Comparison of ENCODE assay signal across 7 cellular contexts in the genomic region with DNA sequence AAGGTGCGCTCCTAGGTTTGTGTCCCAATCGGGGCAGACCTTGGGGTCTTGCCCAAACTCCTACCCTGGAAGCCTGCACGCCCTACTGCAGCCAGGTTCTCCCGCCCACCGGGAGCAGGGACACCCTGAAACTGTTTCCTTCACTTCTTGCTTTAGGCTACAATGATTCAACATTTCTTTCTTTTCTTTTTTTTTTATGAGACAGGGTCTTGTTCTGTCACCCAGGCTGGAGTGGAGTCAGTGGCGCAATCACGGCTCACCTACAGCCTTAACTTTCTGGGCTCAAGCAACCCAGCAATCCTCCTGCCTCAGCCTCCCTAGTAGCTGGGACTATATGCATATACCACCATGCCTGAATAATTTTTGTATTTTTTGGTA.
DNase-seq lines count a peak whose midpoint lies in the region; ATAC-seq and TF ChIP-seq lines count a peak whose summit lies in the region.

No MANE protein-coding gene starts in this region.

- DNase-seq in HCT116 (ENCODE audit: low read depth, low spot score), result no peak
- DNase-seq in T-cell, result no peak
- no peak for DNase-seq in esophagus muscularis mucosa (ENCODE audit: extremely low spot score)
- no peak for DNase-seq in esophagus squamous epithelium (lab: John Stamatoyannopoulos, UW)
- no peak for DNase-seq in COLO829 (ENCODE audit: low spot score)
- no peak for DNase-seq in mucosa of gallbladder (ENCODE audit: low spot score)

- no peaks in the 10 kb centered on the region for H3K9me3 Mint-ChIP-seq in T-cell

- peaks cover 0 to 96% (median 0%) of the 10 kb centered on the region in 3 donors for H3K4me1 Mint-ChIP-seq in T-cell

- POLR2A ChIA-PET in HCT116 (lab: Charles Lee) (interaction anchor here (0.8 kb wide), 1 partner anchor 152 kb away, joined by 4 read pairs; no protein-coding TSS in a partner anchor), T-cell (lab: Charles Lee) (interaction anchor here (1.2 to 2.1 kb wide), 4 partner anchors 10 to 69 kb away, joined by 3 to 7 read pairs (median 5); no protein-coding TSS in a partner anchor)

- no peak for TF ChIP-seq POLR2A in HCT116 (IDR thresholded peaks at IDR 0.05; ENCODE audit: borderline replicate concordance, extremely low read depth, insufficient read depth, insufficient read length)
- no peak for TF ChIP-seq POLR2A in esophagus muscularis mucosa (IDR thresholded peaks at IDR 0.05; ENCODE audit: low read depth)
- TF ChIP-seq POLR2A in esophagus squamous epithelium (IDR thresholded peaks at IDR 0.05), result no peak

- H3K9ac ChIP-seq in HCT116 (ENCODE audit: low read length) (no peak overlapping the region), skeletal muscle satellite cell (ENCODE audit: low read depth, low read length) (peak overlapping the region; percentile 11)

- peak overlapping the region; percentile 77 for H3K4me2 ChIP-seq in HCT116 (ENCODE audit: low read length)
- H3K4me2 ChIP-seq in skeletal muscle satellite cell (ENCODE audit: low read length), result peak overlapping the region; percentile 47

- CTCF ChIA-PET in HCT116 (lab: Charles Lee) (no interaction called here), T-cell (lab: Charles Lee) (interaction anchor here in 1 of 2 donors (1.1 to 3.2 kb wide), 4 partner anchors 10 to 165 kb away, joined by 3 to 27 read pairs (median 10); no protein-coding TSS in a partner anchor)

- H3K36me3 ChIP-seq in HCT116 (ENCODE audit: control insufficient read depth in 1 of 2, insufficient read depth in 2 of 2, low read length in 2 of 2) (no peaks in the 10 kb centered on the region), esophagus muscularis mucosa (no peaks in the 10 kb centered on the region), skeletal muscle satellite cell (ENCODE audit: insufficient read depth, low read length) (no peaks in the 10 kb centered on the region), esophagus squamous epithelium (no peaks in the 10 kb centered on the region)

- BruUV-seq in HCT116 (replicated peaks; lab: Mats Ljungman, UMichigan), result no TSS peak

- no peak overlapping the region; the same call in 1 of the 2 replicates for H3K27ac ChIP-seq in HCT116 (ENCODE audit: low read depth, low read length)
- H3K27ac ChIP-seq in esophagus muscularis mucosa (replicated peaks in 1 of 4), result no peak overlapping the region
- peak overlapping the region in 1 of 4 donors; percentile 86 for H3K27ac ChIP-seq in esophagus squamous epithelium

- H2AFZ ChIP-seq in HCT116 (ENCODE audit: low read depth, low read length, poor library complexity, severe bottlenecking), result no peak overlapping the region

- no peaks in the 10 kb centered on the region for H3K9me3 ChIP-seq in HCT116 (ENCODE audit: control insufficient read depth in 1 of 2, insufficient read depth in 1 of 2, low read depth in 1 of 2, low read length in 2 of 2)
- no peaks in the 10 kb centered on the region for H3K9me3 ChIP-seq in esophagus muscularis mucosa
- no peaks in the 10 kb centered on the region for H3K9me3 ChIP-seq in skeletal muscle satellite cell (replicated peaks; ENCODE audit: low read length)
- H3K9me3 ChIP-seq in esophagus squamous epithelium, result no peaks in the 10 kb centered on the region

- no peak for TF ChIP-seq RAD21 in HCT116 (IDR thresholded peaks at IDR 0.05; ENCODE audit: low read depth)

- no peaks in the 10 kb centered on the region for H4K20me1 ChIP-seq in HCT116 (ENCODE audit: insufficient read depth)

- TF ChIP-seq EP300 in esophagus muscularis mucosa (IDR thresholded peaks at IDR 0.05), result no peak

- no peak for TF ChIP-seq CTCF in HCT116 (IDR thresholded peaks at IDR 0.05 in 2 of 3, conservative IDR thresholded peaks at IDR 0.05 in 1 of 3; ENCODE audit: borderline replicate concordance in 1 of 3, insufficient read depth in 1 of 3, low read depth in 2 of 3, low read length in 2 of 3)
- no peak for TF ChIP-seq CTCF in esophagus muscularis mucosa (IDR thresholded peaks at IDR 0.05)
- no peak for TF ChIP-seq CTCF in esophagus squamous epithelium (IDR thresholded peaks at IDR 0.05)

- H3K27me3 ChIP-seq in HCT116 (ENCODE audit: insufficient read depth, low read length), result no peaks in the 10 kb centered on the region
- H3K27me3 ChIP-seq in esophagus muscularis mucosa, result no peaks in the 10 kb centered on the region
- H3K27me3 ChIP-seq in skeletal muscle satellite cell (ENCODE audit: control insufficient read depth, insufficient read depth, low read length), result no peaks in the 10 kb centered on the region
- H3K27me3 ChIP-seq in esophagus squamous epithelium, result no peaks in the 10 kb centered on the region

- no peaks in the 10 kb centered on the region for H3K9me2 ChIP-seq in HCT116 (ENCODE audit: insufficient read depth)

- no peaks in the 10 kb centered on the region for H3K79me2 ChIP-seq in HCT116 (ENCODE audit: insufficient read depth, low read length)

- ATAC-seq in HCT116, result no peak
- no peak for ATAC-seq in T-cell (replicated peaks in 1 of 4)

- no peaks in the 10 kb centered on the region for H3K27me3 Mint-ChIP-seq in T-cell

- intact Hi-C loops in HCT116 (cut with micrococcal nuclease) (no loop called here), esophagus muscularis mucosa (cut with DNase I) (loop anchor here (5.0 kb wide), 1 partner anchor 39 kb away; no protein-coding TSS in a partner anchor), esophagus squamous epithelium (cut with DNase I) (no loop called here)

- H3K4me3 ChIP-seq in HCT116 (replicated peaks in 1 of 2; ENCODE audit: low read depth in 1 of 2, low read length in 2 of 2) (peak overlapping the region in 1 of 2 experiments; percentile 36; a peak in 1 of 4 replicates), esophagus muscularis mucosa (peak overlapping the region in 3 of 4 donors; percentile 1 to 21 (median 2)), skeletal muscle satellite cell (ENCODE audit: low read length) (no peak overlapping the region), esophagus squamous epithelium (peak overlapping the region in 2 of 4 donors; percentile 12 to 38)

- RAD21 ChIA-PET in HCT116 (lab: Charles Lee; ENCODE audit: low non-redundant PET in 1 of 2, low total read pairs in 2 of 2, uncharacterized antibody in 2 of 2, unreplicated experiment in 2 of 2), result no interaction called here

- peaks cover 16 to 21% of the 10 kb centered on the region in 2 experiments for H3K4me1 ChIP-seq in HCT116 (ENCODE audit: control insufficient read depth in 1 of 2, insufficient read depth in 2 of 2, low read length in 2 of 2)
- peaks cover 0 to 37% (median 0%) of the 10 kb centered on the region in 4 donors for H3K4me1 ChIP-seq in esophagus muscularis mucosa
- peaks cover 38% of the 10 kb centered on the region for H3K4me1 ChIP-seq in skeletal muscle satellite cell (ENCODE audit: control insufficient read depth, insufficient read depth, low read length)
- peaks cover 0 to 84% (median 62%) of the 10 kb centered on the region in 3 donors for H3K4me1 ChIP-seq in esophagus squamous epithelium

- H3K4me3 Mint-ChIP-seq in T-cell, result peak overlapping the region in 2 of 3 donors; percentile 61 to 66

- 62% methylated on average over 7 of the region's 7 CpGs for WGBS in esophagus muscularis mucosa
- 37 to 47% methylated on average over 7 of the region's 7 CpGs for WGBS in esophagus squamous epithelium, 2 donors

- H3K27ac Mint-ChIP-seq in T-cell, result peak overlapping the region in 1 of 2 donors; percentile 98

- H3K36me3 Mint-ChIP-seq in T-cell, result peaks cover 27% of the 10 kb centered on the region

TF ChIP-seq in HCT116, 20 proteins besides CTCF, POLR2A, EP300 and RAD21 (continues in another document):
- no peak for TF ChIP-seq FOSL1 (IDR thresholded peaks at IDR 0.05; ENCODE audit: low read depth)
- TF ChIP-seq CEBPB (IDR thresholded peaks at IDR 0.05; ENCODE audit: low read depth), result no peak
- TF ChIP-seq ZFX (IDR thresholded peaks at IDR 0.05), result no peak
- TF ChIP-seq POLR2AphosphoS5 (IDR thresholded peaks at IDR 0.05; ENCODE audit: low read depth, low read length), result no peak
- TF ChIP-seq, protein P1, sequence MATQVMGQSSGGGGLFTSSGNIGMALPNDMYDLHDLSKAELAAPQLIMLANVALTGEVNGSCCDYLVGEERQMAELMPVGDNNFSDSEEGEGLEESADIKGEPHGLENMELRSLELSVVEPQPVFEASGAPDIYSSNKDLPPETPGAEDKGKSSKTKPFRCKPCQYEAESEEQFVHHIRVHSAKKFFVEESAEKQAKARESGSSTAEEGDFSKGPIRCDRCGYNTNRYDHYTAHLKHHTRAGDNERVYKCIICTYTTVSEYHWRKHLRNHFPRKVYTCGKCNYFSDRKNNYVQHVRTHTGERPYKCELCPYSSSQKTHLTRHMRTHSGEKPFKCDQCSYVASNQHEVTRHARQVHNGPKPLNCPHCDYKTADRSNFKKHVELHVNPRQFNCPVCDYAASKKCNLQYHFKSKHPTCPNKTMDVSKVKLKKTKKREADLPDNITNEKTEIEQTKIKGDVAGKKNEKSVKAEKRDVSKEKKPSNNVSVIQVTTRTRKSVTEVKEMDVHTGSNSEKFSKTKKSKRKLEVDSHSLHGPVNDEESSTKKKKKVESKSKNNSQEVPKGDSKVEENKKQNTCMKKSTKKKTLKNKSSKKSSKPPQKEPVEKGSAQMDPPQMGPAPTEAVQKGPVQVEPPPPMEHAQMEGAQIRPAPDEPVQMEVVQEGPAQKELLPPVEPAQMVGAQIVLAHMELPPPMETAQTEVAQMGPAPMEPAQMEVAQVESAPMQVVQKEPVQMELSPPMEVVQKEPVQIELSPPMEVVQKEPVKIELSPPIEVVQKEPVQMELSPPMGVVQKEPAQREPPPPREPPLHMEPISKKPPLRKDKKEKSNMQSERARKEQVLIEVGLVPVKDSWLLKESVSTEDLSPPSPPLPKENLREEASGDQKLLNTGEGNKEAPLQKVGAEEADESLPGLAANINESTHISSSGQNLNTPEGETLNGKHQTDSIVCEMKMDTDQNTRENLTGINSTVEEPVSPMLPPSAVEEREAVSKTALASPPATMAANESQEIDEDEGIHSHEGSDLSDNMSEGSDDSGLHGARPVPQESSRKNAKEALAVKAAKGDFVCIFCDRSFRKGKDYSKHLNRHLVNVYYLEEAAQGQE (IDR thresholded peaks at IDR 0.05; ENCODE audit: low read depth), result no peak
- TF ChIP-seq YY1 (IDR thresholded peaks at IDR 0.05; ENCODE audit: extremely low read depth, insufficient replicate concordance, low read depth, low read length), result no peak
- no peak for TF ChIP-seq ELF1 (IDR thresholded peaks at IDR 0.05; ENCODE audit: borderline replicate concordance, low read depth)
